2 cellular contexts compared by ENCODE assay signal in the genomic region with DNA sequence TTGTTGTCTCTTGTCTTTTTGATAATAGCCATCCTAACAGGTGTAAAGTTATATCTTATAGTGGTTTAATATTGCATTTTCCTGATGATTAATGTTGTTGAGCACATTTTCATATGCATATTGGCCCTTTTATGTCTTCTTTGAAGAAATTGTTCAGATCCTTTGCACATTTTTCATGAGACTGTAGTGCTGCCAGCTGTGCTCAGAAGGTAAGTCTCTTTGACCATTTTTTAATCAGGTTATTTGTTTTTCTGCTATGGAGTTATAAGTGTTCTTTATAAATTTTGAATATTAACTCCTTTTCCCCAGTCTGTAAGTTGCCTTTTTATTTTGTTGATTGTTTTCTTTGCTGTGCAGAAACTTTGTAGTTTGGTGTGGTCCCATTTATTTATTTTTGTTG.
TF ChIP-seq lines count a peak whose summit lies in the region.

No MANE protein-coding gene starts in this region.

TF ChIP-seq in HepG2, 621 proteins besides CTCF, POLR2A, EP300 and RAD21:
- no peak for TF ChIP-seq HHEX (CRISPR knock-in tag; IDR thresholded peaks at IDR 0.05)
- TF ChIP-seq ETV5 (CRISPR knock-in tag; IDR thresholded peaks at IDR 0.05; ENCODE audit: borderline replicate concordance): no peak
- TF ChIP-seq, protein P1, sequence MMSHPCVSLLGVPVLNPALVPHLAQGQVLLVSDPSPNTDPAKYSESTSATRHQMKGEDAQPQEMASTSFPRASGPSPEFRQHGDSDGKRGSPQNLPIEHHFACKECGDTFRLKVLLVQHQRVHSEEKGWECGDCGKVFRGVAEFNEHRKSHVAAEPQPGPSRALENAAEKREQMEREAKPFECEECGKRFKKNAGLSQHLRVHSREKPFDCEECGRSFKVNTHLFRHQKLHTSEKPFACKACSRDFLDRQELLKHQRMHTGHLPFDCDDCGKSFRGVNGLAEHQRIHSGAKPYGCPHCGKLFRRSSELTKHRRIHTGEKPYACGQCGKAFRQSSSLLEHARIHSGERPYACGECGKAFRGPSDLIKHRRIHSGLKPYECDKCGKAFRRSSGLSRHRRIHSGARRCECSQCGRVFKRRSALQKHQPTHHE (CRISPR knock-in tag; IDR thresholded peaks at IDR 0.05; ENCODE audit: borderline replicate concordance): no peak
- no peak for TF ChIP-seq NCOA2 (CRISPR knock-in tag; IDR thresholded peaks at IDR 0.05)
- TF ChIP-seq POLR2AphosphoS5 (IDR thresholded peaks at IDR 0.05; ENCODE audit: low read depth, low read length): no peak
- TF ChIP-seq, protein P2, sequence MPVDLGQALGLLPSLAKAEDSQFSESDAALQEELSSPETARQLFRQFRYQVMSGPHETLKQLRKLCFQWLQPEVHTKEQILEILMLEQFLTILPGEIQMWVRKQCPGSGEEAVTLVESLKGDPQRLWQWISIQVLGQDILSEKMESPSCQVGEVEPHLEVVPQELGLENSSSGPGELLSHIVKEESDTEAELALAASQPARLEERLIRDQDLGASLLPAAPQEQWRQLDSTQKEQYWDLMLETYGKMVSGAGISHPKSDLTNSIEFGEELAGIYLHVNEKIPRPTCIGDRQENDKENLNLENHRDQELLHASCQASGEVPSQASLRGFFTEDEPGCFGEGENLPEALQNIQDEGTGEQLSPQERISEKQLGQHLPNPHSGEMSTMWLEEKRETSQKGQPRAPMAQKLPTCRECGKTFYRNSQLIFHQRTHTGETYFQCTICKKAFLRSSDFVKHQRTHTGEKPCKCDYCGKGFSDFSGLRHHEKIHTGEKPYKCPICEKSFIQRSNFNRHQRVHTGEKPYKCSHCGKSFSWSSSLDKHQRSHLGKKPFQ (CRISPR knock-in tag; IDR thresholded peaks at IDR 0.05; ENCODE audit: insufficient replicate concordance): no peak
- no peak for TF ChIP-seq ZNF878 (CRISPR knock-in tag; IDR thresholded peaks at IDR 0.05)
- TF ChIP-seq ARNT (IDR thresholded peaks at IDR 0.05): no peak
- TF ChIP-seq PHB2 (IDR thresholded peaks at IDR 0.05; ENCODE audit: partially characterized antibody): no peak
- TF ChIP-seq ZNF350 (CRISPR knock-in tag; IDR thresholded peaks at IDR 0.05; ENCODE audit: borderline replicate concordance, low read depth): no peak
- TF ChIP-seq HNRNPH1 (optimal IDR thresholded peaks at IDR 0.05; ENCODE audit: low read depth, low read length): no peak
- TF ChIP-seq, protein P3, sequence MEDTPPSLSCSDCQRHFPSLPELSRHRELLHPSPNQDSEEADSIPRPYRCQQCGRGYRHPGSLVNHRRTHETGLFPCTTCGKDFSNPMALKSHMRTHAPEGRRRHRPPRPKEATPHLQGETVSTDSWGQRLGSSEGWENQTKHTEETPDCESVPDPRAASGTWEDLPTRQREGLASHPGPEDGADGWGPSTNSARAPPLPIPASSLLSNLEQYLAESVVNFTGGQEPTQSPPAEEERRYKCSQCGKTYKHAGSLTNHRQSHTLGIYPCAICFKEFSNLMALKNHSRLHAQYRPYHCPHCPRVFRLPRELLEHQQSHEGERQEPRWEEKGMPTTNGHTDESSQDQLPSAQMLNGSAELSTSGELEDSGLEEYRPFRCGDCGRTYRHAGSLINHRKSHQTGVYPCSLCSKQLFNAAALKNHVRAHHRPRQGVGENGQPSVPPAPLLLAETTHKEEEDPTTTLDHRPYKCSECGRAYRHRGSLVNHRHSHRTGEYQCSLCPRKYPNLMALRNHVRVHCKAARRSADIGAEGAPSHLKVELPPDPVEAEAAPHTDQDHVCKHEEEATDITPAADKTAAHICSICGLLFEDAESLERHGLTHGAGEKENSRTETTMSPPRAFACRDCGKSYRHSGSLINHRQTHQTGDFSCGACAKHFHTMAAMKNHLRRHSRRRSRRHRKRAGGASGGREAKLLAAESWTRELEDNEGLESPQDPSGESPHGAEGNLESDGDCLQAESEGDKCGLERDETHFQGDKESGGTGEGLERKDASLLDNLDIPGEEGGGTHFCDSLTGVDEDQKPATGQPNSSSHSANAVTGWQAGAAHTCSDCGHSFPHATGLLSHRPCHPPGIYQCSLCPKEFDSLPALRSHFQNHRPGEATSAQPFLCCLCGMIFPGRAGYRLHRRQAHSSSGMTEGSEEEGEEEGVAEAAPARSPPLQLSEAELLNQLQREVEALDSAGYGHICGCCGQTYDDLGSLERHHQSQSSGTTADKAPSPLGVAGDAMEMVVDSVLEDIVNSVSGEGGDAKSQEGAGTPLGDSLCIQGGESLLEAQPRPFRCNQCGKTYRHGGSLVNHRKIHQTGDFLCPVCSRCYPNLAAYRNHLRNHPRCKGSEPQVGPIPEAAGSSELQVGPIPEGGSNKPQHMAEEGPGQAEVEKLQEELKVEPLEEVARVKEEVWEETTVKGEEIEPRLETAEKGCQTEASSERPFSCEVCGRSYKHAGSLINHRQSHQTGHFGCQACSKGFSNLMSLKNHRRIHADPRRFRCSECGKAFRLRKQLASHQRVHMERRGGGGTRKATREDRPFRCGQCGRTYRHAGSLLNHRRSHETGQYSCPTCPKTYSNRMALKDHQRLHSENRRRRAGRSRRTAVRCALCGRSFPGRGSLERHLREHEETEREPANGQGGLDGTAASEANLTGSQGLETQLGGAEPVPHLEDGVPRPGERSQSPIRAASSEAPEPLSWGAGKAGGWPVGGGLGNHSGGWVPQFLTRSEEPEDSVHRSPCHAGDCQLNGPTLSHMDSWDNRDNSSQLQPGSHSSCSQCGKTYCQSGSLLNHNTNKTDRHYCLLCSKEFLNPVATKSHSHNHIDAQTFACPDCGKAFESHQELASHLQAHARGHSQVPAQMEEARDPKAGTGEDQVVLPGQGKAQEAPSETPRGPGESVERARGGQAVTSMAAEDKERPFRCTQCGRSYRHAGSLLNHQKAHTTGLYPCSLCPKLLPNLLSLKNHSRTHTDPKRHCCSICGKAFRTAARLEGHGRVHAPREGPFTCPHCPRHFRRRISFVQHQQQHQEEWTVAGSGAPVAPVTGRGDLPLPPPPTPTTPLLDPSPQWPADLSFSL (CRISPR knock-in tag; IDR thresholded peaks at IDR 0.05): no peak
- no peak for TF ChIP-seq ZNF589 (CRISPR knock-in tag; conservative IDR thresholded peaks at IDR 0.05)
- no peak for TF ChIP-seq ZNF230 (CRISPR knock-in tag; IDR thresholded peaks at IDR 0.05)
- TF ChIP-seq GATAD1 (CRISPR knock-in tag; IDR thresholded peaks at IDR 0.05): no peak

TF ChIP-seq in K562, 482 proteins besides CTCF, POLR2A, EP300 and RAD21:
- TF ChIP-seq SUPT5H (IDR thresholded peaks at IDR 0.05): peak; percentile 39; the same call in 1 of the 2 replicates
- TF ChIP-seq HMGN3 (IDR thresholded peaks at IDR 0.05; ENCODE audit: borderline replicate concordance, extremely low read depth, insufficient read length, low read depth, low read length): no peak
- TF ChIP-seq RBFOX2 (IDR thresholded peaks at IDR 0.05; ENCODE audit: low read depth, low read length): 0 out of 2 replicates have a peak, but pooled peaks have one; percentile 30
- no peak for TF ChIP-seq MCM7 (IDR thresholded peaks at IDR 0.05)
- TF ChIP-seq NR3C1 (CRISPR knock-in tag; IDR thresholded peaks at IDR 0.05): no peak
- no peak for TF ChIP-seq ZBTB7A (IDR thresholded peaks at IDR 0.05; ENCODE audit: borderline replicate concordance, control insufficient read depth, low read depth, low read length)
- no peak for TF ChIP-seq ILF3 (IDR thresholded peaks at IDR 0.05; ENCODE audit: borderline replicate concordance)
- no peak for TF ChIP-seq CHCHD3 (CRISPR knock-in tag; IDR thresholded peaks at IDR 0.05)
- no peak for TF ChIP-seq RBM22 (IDR thresholded peaks at IDR 0.05; ENCODE audit: low read depth, low read length, poor library complexity, severe bottlenecking)
- TF ChIP-seq CC2D1A (IDR thresholded peaks at IDR 0.05): no peak
- no peak for TF ChIP-seq THRAP3 (IDR thresholded peaks at IDR 0.05; ENCODE audit: borderline replicate concordance)
- no peak for TF ChIP-seq MYBL2 (IDR thresholded peaks at IDR 0.05; ENCODE audit: low read depth)
- no peak for TF ChIP-seq MYBL2 (CRISPR knock-in tag; IDR thresholded peaks at IDR 0.05; ENCODE audit: borderline replicate concordance)
- TF ChIP-seq HNRNPH1 (optimal IDR thresholded peaks at IDR 0.05; ENCODE audit: low read depth, low read length): no peak
- 0 out of 2 replicates have a peak, but pooled peaks have one; percentile 50 for TF ChIP-seq POLR2AphosphoS5 (IDR thresholded peaks at IDR 0.05; ENCODE audit: control insufficient read depth, insufficient read depth, low read depth, low read length)
- TF ChIP-seq ZNF316 (IDR thresholded peaks at IDR 0.05): no peak
- peak; percentile 69 for TF ChIP-seq PML (IDR thresholded peaks at IDR 0.05; ENCODE audit: low read length)
- TF ChIP-seq, protein P4, sequence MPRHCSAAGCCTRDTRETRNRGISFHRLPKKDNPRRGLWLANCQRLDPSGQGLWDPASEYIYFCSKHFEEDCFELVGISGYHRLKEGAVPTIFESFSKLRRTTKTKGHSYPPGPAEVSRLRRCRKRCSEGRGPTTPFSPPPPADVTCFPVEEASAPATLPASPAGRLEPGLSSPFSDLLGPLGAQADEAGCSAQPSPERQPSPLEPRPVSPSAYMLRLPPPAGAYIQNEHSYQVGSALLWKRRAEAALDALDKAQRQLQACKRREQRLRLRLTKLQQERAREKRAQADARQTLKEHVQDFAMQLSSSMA (CRISPR knock-in tag; IDR thresholded peaks at IDR 0.05): no peak
